Comparison of ENCODE assay signal across 14 cellular contexts in genomic region chr1:59055908-59056719, GRCh38.
DNase-seq lines count a peak whose midpoint lies in the region; ATAC-seq and TF ChIP-seq lines count a peak whose summit lies in the region.
"Had no signal": no experiment of that assay in that cellular context is flagged by ENCODE, and none has a peak within 500 bp of the region (broad histone marks: within the 10 kb centered on the region; RNA-seq: fewer than 3 reads in every experiment).

No MANE protein-coding gene starts in this region.

- no peak overlapping the region for H2BK5ac ChIP-seq in H9 (ENCODE audit: insufficient read length, low read length)

- no peak overlapping the region for H2BK20ac ChIP-seq in H9 (ENCODE audit: low read depth, low read length, poor library complexity, severe bottlenecking)

- no peak overlapping the region for H4K91ac ChIP-seq in H9 (ENCODE audit: insufficient read length, low read depth, low read length)

- H3K14ac ChIP-seq in H9 (ENCODE audit: insufficient read depth, low read length): no peak overlapping the region

- no peaks in the 10 kb centered on the region for H3K36me3 ChIP-seq in hepatocyte (replicated peaks; ENCODE audit: insufficient read depth, low read depth)
- H3K36me3 ChIP-seq in smooth muscle cell (ENCODE audit: low read depth): no peaks in the 10 kb centered on the region
- H3K36me3 ChIP-seq in PC-9 (ENCODE audit: low read depth): no peaks in the 10 kb centered on the region

- POLR2A ChIA-PET in PC-9 (lab: Charles Lee; ENCODE audit: unreplicated experiment): no interaction called here

- H3K56ac ChIP-seq in H9 (ENCODE audit: insufficient read length, low read depth, low read length): no peak overlapping the region

- intact Hi-C loops in PC-9 (cut with micrococcal nuclease; ENCODE audit: unreplicated experiment): no loop called here

- H3K27me3 ChIP-seq in H9 (ENCODE audit: insufficient read depth, low read length) (no peaks in the 10 kb centered on the region), hepatocyte (no peaks in the 10 kb centered on the region), smooth muscle cell (ENCODE audit: low read depth) (no peaks in the 10 kb centered on the region), PC-9 (ENCODE audit: insufficient read depth, low read depth) (no peaks in the 10 kb centered on the region)

- H2AFZ ChIP-seq in H9 (ENCODE audit: low read length) (no peak overlapping the region), hepatocyte (no peak overlapping the region), smooth muscle cell (ENCODE audit: low read depth) (no peak overlapping the region), PC-9 (no peak overlapping the region)

- H3K4me3 ChIP-seq in hepatocyte: no peak overlapping the region
- no peak overlapping the region for H3K4me3 ChIP-seq in smooth muscle cell
- H3K4me3 ChIP-seq in PC-9: no peak overlapping the region

- no peak overlapping the region for H2BK12ac ChIP-seq in H9 (ENCODE audit: insufficient read length, low read depth, low read length)

- H3K4me1 ChIP-seq in H9 (ENCODE audit: insufficient read depth, low read length) (peaks cover 6% of the 10 kb centered on the region; the same call in 1 of the 2 replicates), hepatocyte (ENCODE audit: insufficient read depth) (peaks cover 37% of the 10 kb centered on the region), smooth muscle cell (ENCODE audit: low read depth) (no peaks in the 10 kb centered on the region), PC-9 (replicated peaks; ENCODE audit: insufficient read depth) (peaks cover 15% of the 10 kb centered on the region)

- H3F3A ChIP-seq in smooth muscle cell (ENCODE audit: low read depth) (no peaks in the 10 kb centered on the region), PC-9 (ENCODE audit: insufficient read depth, low read depth) (no peaks in the 10 kb centered on the region)

- no peak overlapping the region for H3K27ac Mint-ChIP-seq in H9
- H3K27ac Mint-ChIP-seq in brain: peak overlapping the region in 4 of 5 experiments; percentile 0 to 75 (median 19)
- H3K27ac Mint-ChIP-seq in chondrocyte (ENCODE audit: unreplicated experiment): no peak overlapping the region
- H3K27ac Mint-ChIP-seq: activated naive CD8-positive, alpha-beta T cell treated with anti-CD3 and anti-CD28 coated beads for 36 hours had no signal

- H4K8ac ChIP-seq in H9 (replicated peaks; ENCODE audit: insufficient read length, low read depth, low read length): no peak overlapping the region

- H3K4me2 ChIP-seq in H9 (ENCODE audit: insufficient read depth, insufficient read length, low read length) (no peak overlapping the region), hepatocyte (peak overlapping the region; percentile 48), smooth muscle cell (no peak overlapping the region), PC-9 (no peak overlapping the region)

- H3K36me3 Mint-ChIP-seq in H9 (ENCODE audit: insufficient read depth in 1 of 3, low read depth in 3 of 3) (peaks cover 0 to 3% (median 2%) of the 10 kb centered on the region in 3 experiments; a peak in 1 of 7 replicates), brain (no peaks in the 10 kb centered on the region), chondrocyte (ENCODE audit: low read depth) (no peaks in the 10 kb centered on the region)
- H3K36me3 Mint-ChIP-seq: activated naive CD8-positive, alpha-beta T cell treated with anti-CD3 and anti-CD28 coated beads for 36 hours had no signal

- no CpG with 5 or more reads among the region's 7 CpGs for WGBS in H9 (ENCODE audit: extremely low coverage, insufficient read length, low lambda C conversion rate)
- WGBS in hepatocyte (ENCODE audit: low lambda C conversion rate, missing lambda C conversion rate): 76% methylated on average over 7 of the region's 7 CpGs
- WGBS in smooth muscle cell (ENCODE audit: low lambda C conversion rate): 79% methylated on average over 7 of the region's 7 CpGs

- no peaks in the 10 kb centered on the region for H3K79me1 ChIP-seq in H9 (ENCODE audit: insufficient read depth, low read depth, low read length, poor library complexity, severe bottlenecking)

- no peak overlapping the region for H2BK15ac ChIP-seq in H9 (ENCODE audit: low read depth, low read length)

- no TSS peak for BruUV-seq in PC-9 (replicated peaks; lab: Mats Ljungman, UMichigan)

- peaks cover 34 to 37% of the 10 kb centered on the region in 2 experiments for H3K4me1 Mint-ChIP-seq in H9
- peaks cover 30% of the 10 kb centered on the region for H3K4me1 Mint-ChIP-seq in brain
- peaks cover 13% of the 10 kb centered on the region for H3K4me1 Mint-ChIP-seq in chondrocyte (ENCODE audit: low read depth)
- H3K4me1 Mint-ChIP-seq: activated naive CD8-positive, alpha-beta T cell treated with anti-CD3 and anti-CD28 coated beads for 36 hours had no signal

- H3K9ac ChIP-seq in H9 (ENCODE audit: extremely low read depth, insufficient read length, low read length): no peak overlapping the region
- no peak overlapping the region for H3K9ac ChIP-seq in smooth muscle cell (ENCODE audit: low read depth)

- H2AK5ac ChIP-seq in H9 (ENCODE audit: insufficient read length, low read length): no peak overlapping the region

- no peaks in the 10 kb centered on the region for H3K79me2 ChIP-seq in H9 (ENCODE audit: insufficient read depth, low read length)
- H3K79me2 ChIP-seq in hepatocyte: no peaks in the 10 kb centered on the region
- no peaks in the 10 kb centered on the region for H3K79me2 ChIP-seq in smooth muscle cell (ENCODE audit: low read depth)
- no peaks in the 10 kb centered on the region for H3K79me2 ChIP-seq in PC-9 (ENCODE audit: low read depth)

- H4K5ac ChIP-seq in H9 (ENCODE audit: insufficient read length, low read depth, low read length): no peak overlapping the region

- ATAC-seq in GM21576 (IDR thresholded peaks at IDR 0.05; ENCODE audit: unreplicated experiment): no peak

- H3K27ac ChIP-seq in H9 (ENCODE audit: insufficient read length, low read depth, low read length): no peak overlapping the region
- H3K27ac ChIP-seq in hepatocyte: peak overlapping the region; percentile 83
- H3K27ac ChIP-seq in smooth muscle cell (ENCODE audit: low read depth): peak overlapping the region; percentile 64
- no peak overlapping the region for H3K27ac ChIP-seq in PC-9

- H3K9me3 ChIP-seq in H9 (ENCODE audit: control insufficient read depth, low read depth, low read length) (no peaks in the 10 kb centered on the region), hepatocyte (ENCODE audit: low read depth) (no peaks in the 10 kb centered on the region), smooth muscle cell (replicated peaks; ENCODE audit: low read depth) (no peaks in the 10 kb centered on the region), PC-9 (ENCODE audit: insufficient read depth, low read depth) (no peaks in the 10 kb centered on the region)

- H3T11ph ChIP-seq in H9 (ENCODE audit: low read length): peak overlapping the region; percentile 54

- H3K23me2 ChIP-seq in H9 (ENCODE audit: insufficient read length, low read depth, low read length, poor library complexity, severe bottlenecking): no peaks in the 10 kb centered on the region

- no peak for DNase-seq in H9
- no peak for DNase-seq in hepatocyte (ENCODE audit: low spot score)
- no peak for DNase-seq in smooth muscle cell (lab: John Stamatoyannopoulos, UW; ENCODE audit: unreplicated experiment)
- DNase-seq in chondrocyte (ENCODE audit: low spot score): no peak
- no peak for DNase-seq in PC-9
- DNase-seq in NCI-H1048 (lab: John Stamatoyannopoulos, UW): no peak
- DNase-seq: activated naive CD8-positive, alpha-beta T cell treated with anti-CD3 and anti-CD28 coated beads for 36 hours; activated T-cell treated with anti-CD3 and anti-CD28 coated beads for 4 hours; DMS153; MV-4-11; NCI-H2227 treated with DMSO at 0.1 percent for 48 hours; SW 1271 had no signal

- no peaks in the 10 kb centered on the region; a peak in 1 of 5 replicates for H3K9me3 Mint-ChIP-seq in H9
- peaks cover 0 to 12% (median 0%) of the 10 kb centered on the region in 5 experiments for H3K9me3 Mint-ChIP-seq in brain
- H3K9me3 Mint-ChIP-seq in chondrocyte (ENCODE audit: low read depth): no peaks in the 10 kb centered on the region
- H3K9me3 Mint-ChIP-seq: activated naive CD8-positive, alpha-beta T cell treated with anti-CD3 and anti-CD28 coated beads for 36 hours had no signal

- H3K4ac ChIP-seq in H9 (ENCODE audit: low read depth, low read length): no peak overlapping the region

- TF ChIP-seq CTCF in H9 (conservative IDR thresholded peaks at IDR 0.05): no peak
- no peak for TF ChIP-seq CTCF in brain (conservative IDR thresholded peaks at IDR 0.05)
- no peak for TF ChIP-seq CTCF in hepatocyte (IDR thresholded peaks at IDR 0.05; ENCODE audit: poor library complexity)
- no peak for TF ChIP-seq CTCF in smooth muscle cell (IDR thresholded peaks at IDR 0.05; ENCODE audit: borderline replicate concordance, insufficient read depth, poor library complexity, severe bottlenecking)
- no peak for TF ChIP-seq CTCF in chondrocyte (IDR thresholded peaks at IDR 0.05)
- no peak for TF ChIP-seq CTCF in PC-9 (conservative IDR thresholded peaks at IDR 0.05)

- H3K27me3 Mint-ChIP-seq in H9 (ENCODE audit: low read depth) (no peaks in the 10 kb centered on the region), brain (peaks cover 6% of the 10 kb centered on the region), chondrocyte (ENCODE audit: low read depth) (peaks cover 1% of the 10 kb centered on the region)
- H3K27me3 Mint-ChIP-seq: activated naive CD8-positive, alpha-beta T cell treated with anti-CD3 and anti-CD28 coated beads for 36 hours had no signal

- H3K23ac ChIP-seq in H9 (ENCODE audit: insufficient read length, low read depth, low read length): no peak overlapping the region

- no peak overlapping the region for H2BK120ac ChIP-seq in H9 (ENCODE audit: low read depth, low read length, poor library complexity, severe bottlenecking)

- no peak overlapping the region for H3K18ac ChIP-seq in H9 (ENCODE audit: insufficient read length, low read depth, low read length)

- CTCF ChIA-PET in PC-9 (lab: Charles Lee): no interaction called here

- H3K4me3 Mint-ChIP-seq in H9 (no peak overlapping the region), brain (no peak overlapping the region), chondrocyte (ENCODE audit: unreplicated experiment) (no peak overlapping the region)
- H3K4me3 Mint-ChIP-seq: activated naive CD8-positive, alpha-beta T cell treated with anti-CD3 and anti-CD28 coated beads for 36 hours had no signal

- no peaks in the 10 kb centered on the region for H3K9me2 ChIP-seq in hepatocyte (replicated peaks; ENCODE audit: insufficient read depth)
- H3K9me2 ChIP-seq in PC-9 (ENCODE audit: insufficient read depth): 0 out of 2 replicates have a peak, but pooled peaks cover 4% of the 10 kb centered on the region

- no peaks in the 10 kb centered on the region for H4K20me1 ChIP-seq in H9 (ENCODE audit: control insufficient read depth, insufficient read depth, insufficient read length)
- H4K20me1 ChIP-seq in hepatocyte (ENCODE audit: insufficient read depth, poor library complexity, severe bottlenecking): no peaks in the 10 kb centered on the region
- H4K20me1 ChIP-seq in smooth muscle cell (ENCODE audit: low read depth): no peaks in the 10 kb centered on the region
- no peaks in the 10 kb centered on the region for H4K20me1 ChIP-seq in PC-9 (ENCODE audit: insufficient read depth)

Comparison
In these comparisons a context has a peak if more than half of its experiments do, and no peak if none do; other contexts are left out.
1. H3K27ac ChIP-seq: peak in hepatocyte (single experiment) and smooth muscle cell (single experiment); none in H9 (single experiment) and PC-9 (single experiment).
2. H3K27ac Mint-ChIP-seq: peak in brain (4 of 5); none in H9 (0 of 3) and chondrocyte (single experiment).